ENCODE assay signal across 11 cellular contexts in the genomic region with DNA sequence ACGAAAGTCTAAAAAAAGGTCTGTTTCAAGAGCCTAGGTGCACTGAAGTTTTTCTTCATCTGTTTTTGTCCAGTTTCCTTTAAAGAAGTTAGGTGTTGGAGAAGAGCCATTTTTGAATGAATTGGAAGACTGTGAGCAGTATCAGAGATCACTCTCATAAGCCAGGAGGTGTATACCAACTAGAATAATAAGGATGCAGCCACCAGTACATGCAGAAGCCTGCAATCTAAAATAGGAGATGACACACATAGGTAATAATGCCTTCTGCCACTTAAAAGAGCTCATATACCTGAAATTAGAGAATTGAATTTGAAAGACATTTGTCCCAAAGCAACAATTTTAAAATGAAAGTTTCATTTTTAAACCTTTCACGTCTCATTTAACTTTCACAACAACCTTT.
DNase-seq lines count a peak whose midpoint lies in the region; ATAC-seq, FAIRE-seq and TF ChIP-seq lines count a peak whose summit lies in the region.
"Had no signal": no experiment of that assay in that cellular context is flagged by ENCODE, and none has a peak within 500 bp of the region (broad histone marks: within the 10 kb centered on the region; RNA-seq: fewer than 3 reads in every experiment).

No MANE protein-coding gene starts in this region.

- peaks cover 18% of the 10 kb centered on the region for H3K27me3 Mint-ChIP-seq in IgD-negative memory B cell

- peak overlapping the region in 2 of 3 donors; percentile 11 to 54 for H3K27ac Mint-ChIP-seq in IgD-negative memory B cell

- no peaks in the 10 kb centered on the region for H3K36me3 Mint-ChIP-seq in IgD-negative memory B cell

- H3K4me1 ChIP-seq in adipocyte (ENCODE audit: control insufficient read depth, insufficient read depth, low read length) (peaks cover 44% of the 10 kb centered on the region), psoas muscle (peaks cover 27% of the 10 kb centered on the region)

- H3K4me3 ChIP-seq in adipocyte (ENCODE audit: low read length) (no peak overlapping the region), psoas muscle (no peak overlapping the region)

- no peaks in the 10 kb centered on the region for H3K27me3 ChIP-seq in adipocyte (replicated peaks; ENCODE audit: control insufficient read depth, insufficient read depth, low read length)
- no peaks in the 10 kb centered on the region for H3K27me3 ChIP-seq in psoas muscle (ENCODE audit: insufficient read depth in 3 of 3, low read length in 2 of 3)

- H3K9me3 Mint-ChIP-seq in IgD-negative memory B cell, result no peaks in the 10 kb centered on the region

- H3K36me3 ChIP-seq in adipocyte (ENCODE audit: control insufficient read depth, insufficient read depth, low read length, severe bottlenecking) (no peaks in the 10 kb centered on the region), psoas muscle (ENCODE audit: insufficient read depth in 1 of 2, low read depth in 1 of 2) (no peaks in the 10 kb centered on the region)

- peak; percentile 49 for FAIRE-seq in GM18507 (lab: Jason Lieb, UNC)
- FAIRE-seq: islet of Langerhans had no signal

- ATAC-seq in psoas muscle (no peak), HG03521 (IDR thresholded peaks at IDR 0.05; ENCODE audit: unreplicated experiment) (no peak)

- WGBS in psoas muscle, 3 donors, result 67 to 79% (median 77%) methylated on average over 2 of the region's 2 CpGs

- intact Hi-C loops in psoas muscle (cut with DNase I), result no loop called here

- H3K9me3 ChIP-seq in adipocyte (ENCODE audit: control insufficient read depth, low read length) (no peaks in the 10 kb centered on the region), psoas muscle (no peaks in the 10 kb centered on the region)

- TF ChIP-seq CTCF in psoas muscle (IDR thresholded peaks at IDR 0.05), result no peak

- H3K4me1 Mint-ChIP-seq in IgD-negative memory B cell, result peaks cover 19 to 31% (median 29%) of the 10 kb centered on the region in 3 donors

- H3K9ac ChIP-seq in adipocyte (ENCODE audit: low read length), result peak overlapping the region; percentile 16

- peak overlapping the region; percentile 76 for H3K27ac ChIP-seq in psoas muscle

- peak overlapping the region in 3 of 4 donors; percentile 54 to 89 (median 69) for H3K4me3 Mint-ChIP-seq in IgD-negative memory B cell

- no peak for DNase-seq in GM18507 (ENCODE audit: extremely low spot score, insufficient read length, low read depth)
- no peak for DNase-seq in adipocyte (ENCODE audit: low read depth)
- no peak for DNase-seq in psoas muscle
- no peak for DNase-seq in COLO829 (ENCODE audit: low spot score)
- DNase-seq in NCI-H510A (lab: John Stamatoyannopoulos, UW), result no peak
- DNase-seq: DMS 273 treated with DMSO at 0.1 percent for 48 hours; NCI-H1417; NK-92 treated with Interleukin-12 subunit alpha and Interleukin-12 subunit beta, amount 100 ng/mL, for 24 hours had no signal
